Comparison of ENCODE assay signal across 8 cellular contexts in genomic region chr2:136255648-136256461, GRCh38.
DNase-seq lines count a peak whose midpoint lies in the region; ATAC-seq, FAIRE-seq and TF ChIP-seq lines count a peak whose summit lies in the region.

No MANE protein-coding gene starts in this region.

- peaks cover 28% of the 10 kb centered on the region for H3K4me1 Mint-ChIP-seq in CD8-positive, alpha-beta T cell (ENCODE audit: low read depth)

- intact Hi-C loops in CD8-positive, alpha-beta T cell (cut with DNase I, micrococcal nuclease): loop anchor here (2.0 to 10.0 kb wide), 3 partner anchors 121 to 341 kb away; no protein-coding TSS in a partner anchor

- FAIRE-seq in RCC 7860 (lab: Jason Lieb, UNC): no peak

- no peaks in the 10 kb centered on the region for H3K27me3 ChIP-seq in CD8-positive, alpha-beta T cell (ENCODE audit: insufficient read depth, low read length)

- H3K9me3 Mint-ChIP-seq in CD8-positive, alpha-beta T cell: no peaks in the 10 kb centered on the region

- no peaks in the 10 kb centered on the region for H3K27me3 Mint-ChIP-seq in CD8-positive, alpha-beta T cell (ENCODE audit: low read depth)

- H3K27ac Mint-ChIP-seq in CD8-positive, alpha-beta T cell: peak overlapping the region; percentile 72

- no peaks in the 10 kb centered on the region for H3K36me3 Mint-ChIP-seq in CD8-positive, alpha-beta T cell

- H3K27ac ChIP-seq in CD8-positive, alpha-beta T cell (ENCODE audit: low read depth, low read length): no peak overlapping the region

- CTCF ChIA-PET in CD8-positive, alpha-beta T cell (lab: Charles Lee): interaction anchor here (0.6 to 2.4 kb wide), 5 partner anchors 9 to 125 kb away, joined by 3 to 9 read pairs (median 4); no protein-coding TSS in a partner anchor
- CTCF ChIA-PET in HEK293T (lab: Yijun Ruan, JAX): no interaction called here

- no peaks in the 10 kb centered on the region for H3K36me3 ChIP-seq in CD8-positive, alpha-beta T cell (ENCODE audit: insufficient read depth, low read length)

- no peaks in the 10 kb centered on the region for H3K4me1 ChIP-seq in CD8-positive, alpha-beta T cell (ENCODE audit: insufficient read depth, low read length)

- no peak overlapping the region for H3K4me3 ChIP-seq in CD8-positive, alpha-beta T cell (ENCODE audit: low read depth, low read length)

- peak; percentile 77 for ATAC-seq in CD8-positive, alpha-beta T cell
- peak; percentile 35 for ATAC-seq in GM18858 (IDR thresholded peaks at IDR 0.05; ENCODE audit: unreplicated experiment)
- ATAC-seq in HG03175 (IDR thresholded peaks at IDR 0.05; ENCODE audit: unreplicated experiment): peak; percentile 45

- no peaks in the 10 kb centered on the region for H3K9me3 ChIP-seq in CD8-positive, alpha-beta T cell (ENCODE audit: low read length)

- no peak overlapping the region for H3K4me3 Mint-ChIP-seq in CD8-positive, alpha-beta T cell

- POLR2A ChIA-PET in CD8-positive, alpha-beta T cell (lab: Charles Lee): interaction anchor here (1.2 kb wide), 1 partner anchor 18 kb away, joined by 3 read pairs; no protein-coding TSS in a partner anchor
- POLR2A ChIA-PET in HEK293T (lab: Yijun Ruan, JAX): no interaction called here

- TF ChIP-seq CTCF in CD8-positive, alpha-beta T cell (IDR thresholded peaks at IDR 0.05): no peak

- peak in 2 of 7 experiments; percentile 34 to 44 for DNase-seq in CD8-positive, alpha-beta T cell
- peak; percentile 20 for DNase-seq in activated CD4-positive, alpha-beta T cell treated with anti-CD3 and anti-CD28 coated beads, Interleukin-2, amount 50 U/mL, for 1 hour
- DNase-seq in HEK293T (ENCODE audit: extremely low spot score) (no peak), RCC 7860 (ENCODE audit: low spot score) (no peak), foreskin melanocyte (no peak)
- DNase-seq in activated effector memory CD4-positive, alpha-beta T cell treated with anti-CD3 and anti-CD28 coated beads, Interleukin-2, amount 50 U/mL, for 16 hours: no peak

TF ChIP-seq in HEK293T, 16 proteins besides CTCF, POLR2A, EP300 and RAD21:
- TF ChIP-seq PKNOX1 (IDR thresholded peaks at IDR 0.05) (no peak), NFRKB (IDR thresholded peaks at IDR 0.05) (no peak), L3MBTL2 (conservative IDR thresholded peaks at IDR 0.05) (no peak), FOXM1 (IDR thresholded peaks at IDR 0.05; ENCODE audit: borderline replicate concordance) (no peak), BHLHE40 (IDR thresholded peaks at IDR 0.05; ENCODE audit: borderline replicate concordance) (no peak), FOXA1 (IDR thresholded peaks at IDR 0.05) (no peak), HDGF (IDR thresholded peaks at IDR 0.05; ENCODE audit: borderline replicate concordance) (no peak), ARNT (IDR thresholded peaks at IDR 0.05) (no peak), FOXK2 (IDR thresholded peaks at IDR 0.05) (no peak), SUZ12 (IDR thresholded peaks at IDR 0.05) (no peak), TARDBP (IDR thresholded peaks at IDR 0.05) (no peak), CTBP1 (IDR thresholded peaks at IDR 0.05; ENCODE audit: borderline replicate concordance) (no peak), LEF1 (IDR thresholded peaks at IDR 0.05; ENCODE audit: borderline replicate concordance) (no peak), ZNF384 (IDR thresholded peaks at IDR 0.05) (no peak), ELF4 (IDR thresholded peaks at IDR 0.05) (no peak), SP1 (IDR thresholded peaks at IDR 0.05) (no peak)
